ENCODE assay signal across 8 cellular contexts in the genomic region with DNA sequence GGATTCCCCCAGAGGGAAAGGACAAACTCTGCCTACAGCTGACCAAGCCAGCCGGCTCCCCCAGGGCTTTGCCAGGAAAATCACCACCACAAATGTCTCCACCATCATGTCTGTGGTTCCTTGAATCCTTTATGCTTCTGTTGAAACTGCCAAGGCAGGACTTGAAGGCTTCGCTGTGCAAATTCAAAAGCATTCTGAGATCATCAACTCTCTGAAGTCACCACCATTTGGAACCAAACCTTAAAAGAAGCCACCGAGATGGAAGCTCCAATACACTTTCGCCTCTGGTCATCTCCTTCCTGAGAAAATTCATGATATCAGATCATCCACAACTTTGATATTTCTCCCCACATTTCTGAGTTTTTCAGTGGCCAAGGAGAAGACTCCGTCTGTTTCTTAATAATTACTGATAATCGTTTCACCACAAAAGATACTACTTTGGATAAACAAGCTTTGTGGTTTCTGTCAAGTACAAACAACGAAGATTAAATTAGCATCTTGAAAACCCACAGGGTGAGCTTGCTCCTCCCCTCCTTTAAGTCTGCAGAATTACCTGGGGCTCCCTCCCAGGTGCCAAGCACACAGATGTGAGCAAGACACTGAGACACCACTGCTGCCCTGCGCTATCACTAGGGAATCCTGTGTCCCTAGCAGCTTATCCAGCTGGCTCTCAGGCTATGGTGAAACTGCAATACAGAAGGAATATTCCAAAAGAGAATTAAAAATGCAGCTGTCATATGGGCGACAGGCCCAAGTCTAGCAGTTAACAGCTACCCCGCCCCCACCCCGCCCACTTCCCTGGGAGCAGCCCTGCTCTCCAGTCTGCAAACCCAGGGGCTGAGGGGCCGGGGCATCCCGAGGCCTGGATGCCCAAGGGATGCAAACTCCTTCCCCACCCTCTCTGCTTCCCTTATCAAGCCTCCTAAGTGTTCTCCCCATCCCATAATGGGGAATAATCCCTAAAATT.
DNase-seq lines count a peak whose midpoint lies in the region; ATAC-seq and TF ChIP-seq lines count a peak whose summit lies in the region.

No MANE protein-coding gene starts in this region.

- no peaks in the 10 kb centered on the region for H3K36me3 Mint-ChIP-seq in activated CD4-positive, alpha-beta memory T cell treated with anti-CD3 and anti-CD28 coated beads, Interleukin-2, amount 10 ng/mL, durations not matched to agents 7 days and 5 days (ENCODE audit: low read depth)
- H3K36me3 Mint-ChIP-seq in activated CD4-positive, alpha-beta memory T cell treated with anti-CD3 and anti-CD28 coated beads for 36 hours, result no peaks in the 10 kb centered on the region
- no peaks in the 10 kb centered on the region for H3K36me3 Mint-ChIP-seq in T-helper 17 cell (ENCODE audit: low read depth)

- peaks cover 37% of the 10 kb centered on the region for H3K4me1 Mint-ChIP-seq in activated CD4-positive, alpha-beta memory T cell treated with anti-CD3 and anti-CD28 coated beads, Interleukin-2, amount 10 ng/mL, durations not matched to agents 7 days and 5 days
- peaks cover 30% of the 10 kb centered on the region for H3K4me1 Mint-ChIP-seq in activated CD4-positive, alpha-beta memory T cell treated with anti-CD3 and anti-CD28 coated beads for 36 hours (ENCODE audit: low read depth)
- peaks cover 31% of the 10 kb centered on the region for H3K4me1 Mint-ChIP-seq in T-helper 17 cell

- CTCF ChIA-PET in activated CD4-positive, alpha-beta memory T cell treated with anti-CD3 and anti-CD28 coated beads, Interleukin-2, amount 10 ng/mL, durations not matched to agents 7 days and 5 days (lab: Charles Lee), result interaction anchor here (0.8 to 2.7 kb wide), 5 partner anchors 13 to 117 kb away, joined by 3 to 13 read pairs (median 3); no protein-coding TSS in a partner anchor
- CTCF ChIA-PET in activated CD4-positive, alpha-beta memory T cell treated with anti-CD3 and anti-CD28 coated beads for 36 hours (lab: Charles Lee), result interaction anchor here (1.0 to 1.5 kb wide), 2 partner anchors 27 to 369 kb away, joined by 4 to 5 read pairs; no protein-coding TSS in a partner anchor

- H3K9me3 ChIP-seq in T-helper 17 cell (ENCODE audit: control insufficient read depth, low read length, poor library complexity, severe bottlenecking) (no peaks in the 10 kb centered on the region), right atrium auricular region (no peaks in the 10 kb centered on the region), thoracic aorta (no peaks in the 10 kb centered on the region)

- H3K9me3 Mint-ChIP-seq in activated CD4-positive, alpha-beta memory T cell treated with anti-CD3 and anti-CD28 coated beads, Interleukin-2, amount 10 ng/mL, durations not matched to agents 7 days and 5 days, result no peaks in the 10 kb centered on the region
- H3K9me3 Mint-ChIP-seq in activated CD4-positive, alpha-beta memory T cell treated with anti-CD3 and anti-CD28 coated beads for 36 hours, result no peaks in the 10 kb centered on the region

- no peak overlapping the region for H3K4me3 ChIP-seq in right atrium auricular region
- H3K4me3 ChIP-seq in thoracic aorta, result no peak overlapping the region

- DNase-seq in activated CD4-positive, alpha-beta memory T cell treated with anti-CD3 and anti-CD28 coated beads, Interleukin-2, amount 10 ng/mL, durations not matched to agents 7 days and 5 days, result peak; percentile 17
- no peak for DNase-seq in activated CD4-positive, alpha-beta memory T cell treated with anti-CD3 and anti-CD28 coated beads for 36 hours
- DNase-seq in T-helper 17 cell, result peak in 1 of 3 donors; percentile 12
- no peak for DNase-seq in right atrium auricular region (ENCODE audit: low spot score)
- no peak for DNase-seq in thoracic aorta (ENCODE audit: low spot score)
- DNase-seq in globus pallidus (ENCODE audit: low spot score), result no peak
- DNase-seq in SW 1271 (lab: John Stamatoyannopoulos, UW), result no peak
- DNase-seq in KG1 (lab: John Stamatoyannopoulos, UW), result no peak

- no peaks in the 10 kb centered on the region for H3K27me3 Mint-ChIP-seq in activated CD4-positive, alpha-beta memory T cell treated with anti-CD3 and anti-CD28 coated beads, Interleukin-2, amount 10 ng/mL, durations not matched to agents 7 days and 5 days
- H3K27me3 Mint-ChIP-seq in activated CD4-positive, alpha-beta memory T cell treated with anti-CD3 and anti-CD28 coated beads for 36 hours, result no peaks in the 10 kb centered on the region
- no peaks in the 10 kb centered on the region for H3K27me3 Mint-ChIP-seq in T-helper 17 cell

- peak overlapping the region; percentile 4 for H3K4me3 Mint-ChIP-seq in activated CD4-positive, alpha-beta memory T cell treated with anti-CD3 and anti-CD28 coated beads, Interleukin-2, amount 10 ng/mL, durations not matched to agents 7 days and 5 days
- H3K4me3 Mint-ChIP-seq in activated CD4-positive, alpha-beta memory T cell treated with anti-CD3 and anti-CD28 coated beads for 36 hours, result no peak overlapping the region
- peak overlapping the region; percentile 75 for H3K4me3 Mint-ChIP-seq in T-helper 17 cell

- no peaks in the 10 kb centered on the region for H3K36me3 ChIP-seq in right atrium auricular region
- no peaks in the 10 kb centered on the region for H3K36me3 ChIP-seq in thoracic aorta

- H3K27ac ChIP-seq in right atrium auricular region (peak overlapping the region; percentile 54 to 71), thoracic aorta (peak overlapping the region; percentile 53 to 89)

- ATAC-seq in T-helper 17 cell (peak; percentile 57), thoracic aorta (ENCODE audit: insufficient number of reproducible peaks, low FRiP score, low read depth) (no peak)

- H3K4me1 ChIP-seq in right atrium auricular region (peaks cover 0 to 25% of the 10 kb centered on the region in 2 donors), thoracic aorta (ENCODE audit: control insufficient read depth in 1 of 2, low read depth in 2 of 2) (peaks cover 10 to 14% of the 10 kb centered on the region in 2 donors)

- POLR2A ChIA-PET in activated CD4-positive, alpha-beta memory T cell treated with anti-CD3 and anti-CD28 coated beads, Interleukin-2, amount 10 ng/mL, durations not matched to agents 7 days and 5 days (lab: Charles Lee), result interaction anchor here (1.0 to 4.5 kb wide), 5 partner anchors 13 to 123 kb away, joined by 3 to 39 read pairs (median 12); no protein-coding TSS in a partner anchor
- POLR2A ChIA-PET in activated CD4-positive, alpha-beta memory T cell treated with anti-CD3 and anti-CD28 coated beads for 36 hours (lab: Charles Lee), result interaction anchor here (0.6 to 1.9 kb wide), 4 partner anchors 13 to 132 kb away, joined by 3 to 7 read pairs (median 5); no protein-coding TSS in a partner anchor

- intact Hi-C loops in activated CD4-positive, alpha-beta memory T cell treated with anti-CD3 and anti-CD28 coated beads for 36 hours (cut with micrococcal nuclease), result loop anchor here (2.0 to 5.0 kb wide), 2 partner anchors 21 to 367 kb away; no protein-coding TSS in a partner anchor

- TF ChIP-seq CTCF in right atrium auricular region (IDR thresholded peaks at IDR 0.05) (no peak), thoracic aorta (IDR thresholded peaks at IDR 0.05) (no peak)

- H3K27me3 ChIP-seq in right atrium auricular region (no peaks in the 10 kb centered on the region), thoracic aorta (replicated peaks; ENCODE audit: insufficient read depth) (no peaks in the 10 kb centered on the region)

- peak overlapping the region; percentile 92 for H3K27ac Mint-ChIP-seq in activated CD4-positive, alpha-beta memory T cell treated with anti-CD3 and anti-CD28 coated beads, Interleukin-2, amount 10 ng/mL, durations not matched to agents 7 days and 5 days
- no peak overlapping the region for H3K27ac Mint-ChIP-seq in activated CD4-positive, alpha-beta memory T cell treated with anti-CD3 and anti-CD28 coated beads for 36 hours
- H3K27ac Mint-ChIP-seq in T-helper 17 cell, result peak overlapping the region; percentile 95
